In the genomic region with DNA sequence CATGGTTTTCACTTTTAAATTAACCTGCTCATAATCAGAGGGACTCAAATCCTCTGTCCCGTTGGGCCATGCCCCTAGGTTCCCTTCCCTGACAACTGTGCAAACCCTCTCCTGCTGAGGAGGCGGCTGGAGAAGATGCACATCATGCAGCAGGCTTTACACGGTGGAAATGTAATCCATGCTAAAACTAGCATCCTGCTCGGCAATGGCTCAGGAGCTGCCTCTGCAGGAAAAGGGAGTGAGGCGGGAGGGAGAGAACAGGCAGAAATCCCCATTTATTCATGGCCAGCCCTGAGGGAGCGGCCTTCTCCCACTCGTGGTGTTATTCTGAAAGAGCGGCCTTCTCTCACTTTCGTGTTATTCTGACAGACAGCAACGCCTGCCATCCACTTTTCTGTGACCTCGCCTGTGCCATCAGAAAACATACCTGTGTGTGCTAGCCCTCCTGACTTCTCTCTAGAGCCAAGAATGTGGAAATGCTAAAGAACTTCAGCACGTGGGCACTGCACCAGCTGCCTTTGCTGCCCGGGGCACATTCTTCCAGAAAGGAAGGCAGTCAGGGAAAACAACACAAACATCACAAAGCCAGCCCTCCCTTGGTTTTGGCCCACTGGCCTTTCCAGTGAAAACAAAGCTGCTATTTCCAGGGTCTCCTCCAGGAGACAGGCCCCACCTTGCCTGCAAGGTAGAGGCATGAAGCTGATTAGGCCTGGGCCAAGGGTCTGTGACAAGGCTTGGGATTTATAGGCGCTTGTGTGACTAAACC, we compare ENCODE assay signal across 12 cellular contexts.
DNase-seq lines count a peak whose midpoint lies in the region; ATAC-seq and TF ChIP-seq lines count a peak whose summit lies in the region.
"Had no signal": no experiment of that assay in that cellular context is flagged by ENCODE, and none has a peak within 500 bp of the region (broad histone marks: within the 10 kb centered on the region; RNA-seq: fewer than 3 reads in every experiment).

No MANE protein-coding gene starts in this region.

- peak overlapping the region; percentile 78 for H3K27ac Mint-ChIP-seq in neural crest cell (ENCODE audit: unreplicated experiment)
- H3K27ac Mint-ChIP-seq: stimulated activated memory B cell treated with anti-CD40 and anti-IgM and Interleukin-4, amounts not matched to agents 10 μg/mL and 1 μg/mL and 100 μg/mL, for 72 hours had no signal

- H3K4me1 Mint-ChIP-seq in neural crest cell: peaks cover 8% of the 10 kb centered on the region
- H3K4me1 Mint-ChIP-seq: stimulated activated memory B cell treated with anti-CD40 and anti-IgM and Interleukin-4, amounts not matched to agents 10 μg/mL and 1 μg/mL and 100 μg/mL, for 72 hours had no signal

- peaks cover 16% of the 10 kb centered on the region for H3K36me3 ChIP-seq in cardiac muscle cell
- peaks cover 0 to 4% of the 10 kb centered on the region in 2 donors for H3K36me3 ChIP-seq in vagina

- intact Hi-C loops in Right ventricle myocardium superior (cut with DNase I) (no loop called here), cardiac septum (cut with DNase I) (no loop called here), vagina (cut with DNase I) (no loop called here)

- no peak for TF ChIP-seq CTCF in cardiac muscle cell (IDR thresholded peaks at IDR 0.05; ENCODE audit: low read depth, low read length)
- TF ChIP-seq CTCF in neural crest cell (conservative IDR thresholded peaks at IDR 0.05): no peak
- no peak for TF ChIP-seq CTCF in vagina (IDR thresholded peaks at IDR 0.05)

- TF ChIP-seq POLR2A in vagina (IDR thresholded peaks at IDR 0.05): no peak

- H3K27me3 ChIP-seq in cardiac muscle cell (no peaks in the 10 kb centered on the region), vagina (no peaks in the 10 kb centered on the region)
- H3K27me3 ChIP-seq: MG63 had no signal

- peaks cover 23% of the 10 kb centered on the region for H3K4me1 ChIP-seq in cardiac muscle cell (ENCODE audit: low read depth)
- H3K4me1 ChIP-seq in vagina: peaks cover 17% of the 10 kb centered on the region

- H3K4me3 Mint-ChIP-seq in neural crest cell: no peak overlapping the region
- H3K4me3 Mint-ChIP-seq: stimulated activated memory B cell treated with anti-CD40 and anti-IgM and Interleukin-4, amounts not matched to agents 10 μg/mL and 1 μg/mL and 100 μg/mL, for 72 hours had no signal

- H3K27me3 Mint-ChIP-seq in neural crest cell (ENCODE audit: low read depth): no peaks in the 10 kb centered on the region
- H3K27me3 Mint-ChIP-seq: stimulated activated memory B cell treated with anti-CD40 and anti-IgM and Interleukin-4, amounts not matched to agents 10 μg/mL and 1 μg/mL and 100 μg/mL, for 72 hours had no signal

- H3K36me3 Mint-ChIP-seq in neural crest cell (ENCODE audit: low read depth): no peaks in the 10 kb centered on the region

- H3K9me3 Mint-ChIP-seq in neural crest cell: no peaks in the 10 kb centered on the region
- H3K9me3 Mint-ChIP-seq: stimulated activated memory B cell treated with anti-CD40 and anti-IgM and Interleukin-4, amounts not matched to agents 10 μg/mL and 1 μg/mL and 100 μg/mL, for 72 hours had no signal

- no peak for DNase-seq in Right ventricle myocardium superior
- no peak for DNase-seq in cardiac septum (ENCODE audit: low spot score)
- no peak for DNase-seq in cardiac muscle cell (ENCODE audit: low read depth in 1 of 2, low spot score in 1 of 2)
- DNase-seq in neural crest cell (ENCODE audit: low read depth, low spot score): no peak
- no peak for DNase-seq in vagina (ENCODE audit: extremely low spot score in 2 of 2)
- no peak for DNase-seq in stimulated activated CD4-positive, alpha-beta T cell treated with anti-CD3 and anti-CD28 coated beads, Interleukin-15, amount 100 ng/mL, for 24 hours
- DNase-seq: activated CD4-positive, alpha-beta T cell treated with anti-CD3 and anti-CD28 coated beads for 4 hours; effector CD4-positive, alpha-beta T cell; MG63 had no signal

- peak overlapping the region; percentile 92 for H3K27ac ChIP-seq in cardiac muscle cell
- H3K27ac ChIP-seq in vagina: peak overlapping the region; percentile 56

- H3K4me3 ChIP-seq in cardiac muscle cell (no peak overlapping the region), vagina (no peak overlapping the region)
- H3K4me3 ChIP-seq: MG63 had no signal

- no peaks in the 10 kb centered on the region for H3K9me3 ChIP-seq in cardiac muscle cell (ENCODE audit: low read depth)
- H3K9me3 ChIP-seq in vagina: no peaks in the 10 kb centered on the region
- H3K9me3 ChIP-seq: MG63 had no signal

- peak; percentile 44 for ATAC-seq in Right ventricle myocardium superior (ENCODE audit: poor library complexity)
- ATAC-seq in GM19463 (IDR thresholded peaks at IDR 0.05; ENCODE audit: unreplicated experiment): no peak
- ATAC-seq in HG03342 (IDR thresholded peaks at IDR 0.05; ENCODE audit: unreplicated experiment): no peak
- ATAC-seq: stimulated activated memory B cell treated with anti-CD40 and anti-IgM and Interleukin-4, amounts not matched to agents 10 μg/mL and 1 μg/mL and 100 μg/mL, for 72 hours had no signal
